In genomic region chr1:160520582-160520981, GRCh38 we compare ENCODE assay signal across 11 cellular contexts. TPM values are rescaled to one million over a fixed set of nuclear protein-coding genes. Genes with fewer than 3 reads are reported as not detected.
DNase-seq lines count a peak whose midpoint lies in the region; ATAC-seq, FAIRE-seq and TF ChIP-seq lines count a peak whose summit lies in the region.
"Had no signal": no experiment of that assay in that cellular context is flagged by ENCODE, and none has a peak within 500 bp of the region (broad histone marks: within the 10 kb centered on the region; RNA-seq: fewer than 3 reads in every experiment).

No MANE protein-coding gene starts in this region.

- H3K9ac ChIP-seq in astrocyte (ENCODE audit: low read length), result no peak overlapping the region
- no peak overlapping the region for H3K9ac ChIP-seq in neural progenitor cell

- peak overlapping the region; percentile 90 for H3K27ac ChIP-seq in KOPT-K1 (ENCODE audit: low read depth, low read length, poor library complexity, severe bottlenecking)
- no peak overlapping the region for H3K27ac ChIP-seq in astrocyte (ENCODE audit: low read depth, low read length)
- H3K27ac ChIP-seq in neural progenitor cell, result no peak overlapping the region
- H3K27ac ChIP-seq: gastrocnemius medialis, right lobe of liver had no signal

- no peaks in the 10 kb centered on the region for H3K4me1 ChIP-seq in astrocyte (ENCODE audit: insufficient read depth, low read length)
- H3K4me1 ChIP-seq in neural progenitor cell, result no peaks in the 10 kb centered on the region
- H3K4me1 ChIP-seq: gastrocnemius medialis, right lobe of liver had no signal

- H3K4me1 Mint-ChIP-seq in astrocyte (ENCODE audit: low read depth, unreplicated experiment) (peaks cover 16% of the 10 kb centered on the region), neural progenitor cell (no peaks in the 10 kb centered on the region)

- H3K27me3 Mint-ChIP-seq in astrocyte (ENCODE audit: low read depth, unreplicated experiment) (no peaks in the 10 kb centered on the region), neural progenitor cell (ENCODE audit: insufficient read depth, low read depth) (peaks cover 2% of the 10 kb centered on the region)

- H3K36me3 ChIP-seq in KOPT-K1 (ENCODE audit: insufficient read depth, low read length), result no peaks in the 10 kb centered on the region
- no peaks in the 10 kb centered on the region for H3K36me3 ChIP-seq in astrocyte (ENCODE audit: insufficient read depth, low read length)
- H3K36me3 ChIP-seq in neural progenitor cell, result no peaks in the 10 kb centered on the region
- H3K36me3 ChIP-seq: gastrocnemius medialis, right lobe of liver had no signal

- H3K9me3 Mint-ChIP-seq in astrocyte (ENCODE audit: unreplicated experiment), result peaks cover 5% of the 10 kb centered on the region
- peaks cover 12% of the 10 kb centered on the region for H3K9me3 Mint-ChIP-seq in neural progenitor cell

- no peak for TF ChIP-seq CTCF in astrocyte (IDR thresholded peaks at IDR 0.05; ENCODE audit: insufficient read depth, low read depth, low read length)
- no peak for TF ChIP-seq CTCF in neural progenitor cell (IDR thresholded peaks at IDR 0.05)

- H3K4me2 ChIP-seq in astrocyte (ENCODE audit: low read length) (no peak overlapping the region), neural progenitor cell (no peak overlapping the region)

- H4K20me1 ChIP-seq in astrocyte (ENCODE audit: insufficient read depth, low read length) (no peaks in the 10 kb centered on the region), neural progenitor cell (ENCODE audit: low read depth) (no peaks in the 10 kb centered on the region)

- H3K27ac Mint-ChIP-seq in astrocyte (ENCODE audit: unreplicated experiment) (peak overlapping the region; percentile 41), neural progenitor cell (no peak overlapping the region)

- H3K9me3 ChIP-seq in KOPT-K1 (ENCODE audit: insufficient read depth, low read length, poor library complexity, severe bottlenecking), result peaks cover 23% of the 10 kb centered on the region
- H3K9me3 ChIP-seq in astrocyte (ENCODE audit: insufficient read depth, low read depth, low read length), result no peaks in the 10 kb centered on the region
- no peaks in the 10 kb centered on the region for H3K9me3 ChIP-seq in neural progenitor cell (ENCODE audit: low read depth)
- H3K9me3 ChIP-seq: gastrocnemius medialis, right lobe of liver had no signal

- H3K4me3 ChIP-seq in astrocyte (ENCODE audit: insufficient read depth, low read depth, low read length) (no peak overlapping the region), neural progenitor cell (no peak overlapping the region)
- H3K4me3 ChIP-seq: gastrocnemius medialis, right lobe of liver had no signal

- no peak for FAIRE-seq in astrocyte (lab: Jason Lieb, UNC)

- ATAC-seq in HG03097 (IDR thresholded peaks at IDR 0.05; ENCODE audit: low FRiP score, unreplicated experiment) (no peak), GM21528 (IDR thresholded peaks at IDR 0.05; ENCODE audit: low FRiP score, unreplicated experiment) (no peak)
- ATAC-seq: gastrocnemius medialis had no signal

- H2AFZ ChIP-seq in astrocyte (ENCODE audit: low read depth, low read length) (no peak overlapping the region), neural progenitor cell (replicated peaks) (peak overlapping the region; percentile 58)

- H3F3A ChIP-seq in neural progenitor cell (ENCODE audit: low read depth), result no peaks in the 10 kb centered on the region

- no peak overlapping the region for H3K4me3 Mint-ChIP-seq in astrocyte (ENCODE audit: unreplicated experiment)
- no peak overlapping the region for H3K4me3 Mint-ChIP-seq in neural progenitor cell

- H3K79me2 ChIP-seq in astrocyte (ENCODE audit: insufficient read depth, low read length) (no peaks in the 10 kb centered on the region), neural progenitor cell (ENCODE audit: low read depth) (no peaks in the 10 kb centered on the region)

- H3K36me3 Mint-ChIP-seq in astrocyte (ENCODE audit: low read depth, unreplicated experiment) (no peaks in the 10 kb centered on the region), neural progenitor cell (no peaks in the 10 kb centered on the region)

- H3K27me3 ChIP-seq in astrocyte (ENCODE audit: insufficient read depth, low read length) (peaks cover 2% of the 10 kb centered on the region), neural progenitor cell (no peaks in the 10 kb centered on the region)
- H3K27me3 ChIP-seq: gastrocnemius medialis, right lobe of liver had no signal

- DNase-seq in Daoy (ENCODE audit: low read depth) (peak; percentile 39), astrocyte (ENCODE audit: low read depth) (no peak), neural progenitor cell (ENCODE audit: low spot score) (no peak), DMS153 treated with DMSO at 0.1 percent for 48 hours (lab: John Stamatoyannopoulos, UW; ENCODE audit: unreplicated experiment) (no peak)
- DNase-seq: DMS79, gastrocnemius medialis, right lobe of liver had no signal

RNA-seq across cellular contexts. Expression of gene SLAMF6, which starts 2.5 kb away (rescaled TPM):
- not detected in 2 replicates for total RNA-seq in Daoy (2014; rRNA removed; shearing (Covaris generic))
- total RNA-seq in astrocyte (not detected in 2 replicates), neural progenitor cell (ENCODE audit: low replicate concordance) (not detected in 2 replicates)
- total RNA-seq: lung microvascular endothelial cell had no signal

RNA-seq across cellular contexts. Expression of gene CD84, which starts 58.7 kb away (rescaled TPM):
- total RNA-seq in Daoy (2014; rRNA removed; shearing (Covaris generic)), result not detected in 2 replicates
- total RNA-seq in astrocyte (not detected in 2 replicates), neural progenitor cell (ENCODE audit: low replicate concordance) (not detected in 2 replicates)
- total RNA-seq: lung microvascular endothelial cell had no signal
